1 cellular context compared by ENCODE assay signal in genomic region chr22:46380581-46380980, GRCh38.
TF ChIP-seq lines count a peak whose summit lies in the region.

No MANE protein-coding gene starts in this region.

TF ChIP-seq in IMR-90, 13 proteins besides CTCF, POLR2A, EP300 and RAD21 (continued from another document):
- TF ChIP-seq ELK1 (IDR thresholded peaks at IDR 0.05; ENCODE audit: borderline replicate concordance, low read depth, low read length) (no peak), MAFK (IDR thresholded peaks at IDR 0.05; ENCODE audit: low read depth, low read length) (no peak), NFE2L2 (IDR thresholded peaks at IDR 0.05; ENCODE audit: low read depth, low read length) (no peak), USF2 (IDR thresholded peaks at IDR 0.05; ENCODE audit: low read depth, low read length) (no peak), CHD1 (IDR thresholded peaks at IDR 0.05; ENCODE audit: low read depth, low read length) (no peak)
TF ChIP-seq in IMR-90: peak in this region for 0.
